Comparison of ENCODE assay signal across 19 cellular contexts in the genomic region with DNA sequence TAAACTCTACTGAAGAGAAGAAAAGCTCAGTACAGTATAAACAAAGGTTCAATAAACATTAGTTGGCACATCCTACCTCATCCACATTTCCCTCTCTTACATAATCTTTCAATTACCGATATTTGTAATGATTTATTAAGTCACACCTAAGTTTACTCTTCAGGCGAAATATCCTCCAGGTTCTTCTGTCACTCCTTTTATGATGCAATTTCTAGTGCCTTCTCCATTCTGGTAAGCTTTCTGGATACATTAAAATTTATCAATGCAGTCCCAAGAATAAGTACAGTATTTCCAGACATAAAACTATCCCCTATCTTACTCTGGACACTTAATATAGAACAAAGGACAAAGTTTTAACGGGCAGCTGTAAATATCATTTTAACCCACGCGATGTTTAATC. TPM values are rescaled to one million over a fixed set of nuclear protein-coding genes. Genes with fewer than 3 reads are reported as not detected.
DNase-seq lines count a peak whose midpoint lies in the region; ATAC-seq and TF ChIP-seq lines count a peak whose summit lies in the region.
"Had no signal": no experiment of that assay in that cellular context is flagged by ENCODE, and none has a peak within 500 bp of the region (broad histone marks: within the 10 kb centered on the region; RNA-seq: fewer than 3 reads in every experiment).

No MANE protein-coding gene starts in this region.

- H3K9me3 Mint-ChIP-seq in GM23338, result no peaks in the 10 kb centered on the region
- no peaks in the 10 kb centered on the region for H3K9me3 Mint-ChIP-seq in activated T-helper 1 cell treated with anti-CD3 and anti-CD28 coated beads, Interleukin-12 subunit alpha, Interleukin-12 subunit beta, Interleukin-2, Interleukin-4 antibody, amounts not matched to agents 30 ng/mL and 10 ng/mL and 1 ng/mL, durations not matched to agents 14 hours and 24 hours and 36 hours
- no peaks in the 10 kb centered on the region for H3K9me3 Mint-ChIP-seq in neural crest cell

- no peaks in the 10 kb centered on the region for H3K9me2 ChIP-seq in GM23338 (ENCODE audit: insufficient read depth)

- H3K27ac Mint-ChIP-seq in GM23338 (peak overlapping the region; percentile 64; the same call in 1 of the 2 replicates), neural crest cell (ENCODE audit: unreplicated experiment) (no peak overlapping the region)
- peak overlapping the region; percentile 27 for H3K27ac Mint-ChIP-seq in activated T-helper 1 cell treated with anti-CD3 and anti-CD28 coated beads, Interleukin-12 subunit alpha, Interleukin-12 subunit beta, Interleukin-2, Interleukin-4 antibody, amounts not matched to agents 30 ng/mL and 10 ng/mL and 1 ng/mL, durations not matched to agents 14 hours and 24 hours and 36 hours

- ATAC-seq in GM23338, result no peak

- peaks cover 35% of the 10 kb centered on the region for H3K4me1 ChIP-seq in GM23338 (ENCODE audit: insufficient read depth)
- H3K4me1 ChIP-seq: Caco-2 had no signal

- H3K4me3 Mint-ChIP-seq in GM23338, result no peak overlapping the region
- peak overlapping the region; percentile 15 for H3K4me3 Mint-ChIP-seq in activated T-helper 1 cell treated with anti-CD3 and anti-CD28 coated beads, Interleukin-12 subunit alpha, Interleukin-12 subunit beta, Interleukin-2, Interleukin-4 antibody, amounts not matched to agents 30 ng/mL and 10 ng/mL and 1 ng/mL, durations not matched to agents 14 hours and 24 hours and 36 hours
- peak overlapping the region; percentile 45 for H3K4me3 Mint-ChIP-seq in neural crest cell

- H2AFZ ChIP-seq in GM23338, result no peak overlapping the region
- H2AFZ ChIP-seq: PC-9 had no signal

- peaks cover 98% of the 10 kb centered on the region for H3K79me2 ChIP-seq in GM23338 (replicated peaks; ENCODE audit: insufficient read depth)

- H3K27ac ChIP-seq in GM23338 (ENCODE audit: low read depth), result no peak overlapping the region
- H3K27ac ChIP-seq: PC-9, SJSA1 had no signal

- peaks cover 35% of the 10 kb centered on the region for H4K20me1 ChIP-seq in GM23338 (replicated peaks; ENCODE audit: insufficient read depth)

- DNase-seq in SIG-M5 treated with dmso at 0.1 percent for 504 hours (lab: John Stamatoyannopoulos, UW; ENCODE audit: unreplicated experiment) (peak; percentile 17), SIG-M5 (lab: John Stamatoyannopoulos, UW) (no peak), GM23338 (ENCODE audit: low spot score) (no peak), neural crest cell (ENCODE audit: low read depth, low spot score) (no peak), KBM-7 (no peak), NOMO-1 treated with DMSO at 0.1 percent for 48 hours (lab: John Stamatoyannopoulos, UW; ENCODE audit: unreplicated experiment) (no peak), hypothalamus (lab: John Stamatoyannopoulos, UW) (no peak)
- no peak for DNase-seq in activated T-helper 1 cell treated with anti-CD3 and anti-CD28 coated beads, Interleukin-12 subunit alpha, Interleukin-12 subunit beta, Interleukin-2, Interleukin-4 antibody, amounts not matched to agents 30 ng/mL and 10 ng/mL and 1 ng/mL, durations not matched to agents 14 hours and 24 hours and 36 hours (ENCODE audit: low spot score)
- DNase-seq: 8988T; activated naive CD4-positive, alpha-beta T cell treated with Interleukin-2 at 50 U/mL for 16 hours; Caco-2; MG63; NCI-H187; NCI-H2227 treated with DMSO at 0.1 percent for 48 hours; NCI-H774; occipital lobe; PC-9 had no signal

- H3K27me3 Mint-ChIP-seq in GM23338 (ENCODE audit: insufficient read depth, low read depth, poor library complexity) (peaks cover 5% of the 10 kb centered on the region), neural crest cell (ENCODE audit: low read depth) (no peaks in the 10 kb centered on the region)
- H3K27me3 Mint-ChIP-seq in activated T-helper 1 cell treated with anti-CD3 and anti-CD28 coated beads, Interleukin-12 subunit alpha, Interleukin-12 subunit beta, Interleukin-2, Interleukin-4 antibody, amounts not matched to agents 30 ng/mL and 10 ng/mL and 1 ng/mL, durations not matched to agents 14 hours and 24 hours and 36 hours (ENCODE audit: insufficient read depth), result no peaks in the 10 kb centered on the region

- peaks cover 53% of the 10 kb centered on the region for H3K4me1 Mint-ChIP-seq in GM23338
- H3K4me1 Mint-ChIP-seq in activated T-helper 1 cell treated with anti-CD3 and anti-CD28 coated beads, Interleukin-12 subunit alpha, Interleukin-12 subunit beta, Interleukin-2, Interleukin-4 antibody, amounts not matched to agents 30 ng/mL and 10 ng/mL and 1 ng/mL, durations not matched to agents 14 hours and 24 hours and 36 hours (ENCODE audit: low read depth), result peaks cover 65% of the 10 kb centered on the region
- H3K4me1 Mint-ChIP-seq in neural crest cell, result peaks cover 56% of the 10 kb centered on the region

- intact Hi-C loops in activated T-helper 1 cell treated with anti-CD3 and anti-CD28 coated beads, Interleukin-12 subunit alpha, Interleukin-12 subunit beta, Interleukin-2, Interleukin-4 antibody, amounts not matched to agents 30 ng/mL and 10 ng/mL and 1 ng/mL, durations not matched to agents 14 hours and 24 hours and 36 hours (cut with micrococcal nuclease), result no loop called here

- 0 out of 2 replicates have a peak overlapping the region, but pooled peaks have one; percentile 14 for H3K4me2 ChIP-seq in GM23338
- H3K4me2 ChIP-seq: PC-9 had no signal

- H3K36me3 Mint-ChIP-seq in GM23338 (ENCODE audit: low read depth) (no peaks in the 10 kb centered on the region), neural crest cell (ENCODE audit: low read depth) (peaks cover 2% of the 10 kb centered on the region)
- peaks cover 32% of the 10 kb centered on the region for H3K36me3 Mint-ChIP-seq in activated T-helper 1 cell treated with anti-CD3 and anti-CD28 coated beads, Interleukin-12 subunit alpha, Interleukin-12 subunit beta, Interleukin-2, Interleukin-4 antibody, amounts not matched to agents 30 ng/mL and 10 ng/mL and 1 ng/mL, durations not matched to agents 14 hours and 24 hours and 36 hours (ENCODE audit: low read depth)

- H3K36me3 ChIP-seq in GM23338 (ENCODE audit: insufficient read depth), result no peaks in the 10 kb centered on the region
- H3K36me3 ChIP-seq: MG63, right atrium auricular region had no signal

- H3K4me3 ChIP-seq in GM23338, result no peak overlapping the region
- H3K4me3 ChIP-seq: MG63, PC-9, right atrium auricular region, SJSA1 had no signal

- H3F3A ChIP-seq in GM23338 (replicated peaks; ENCODE audit: low read depth), result no peaks in the 10 kb centered on the region

- no peaks in the 10 kb centered on the region for H3K27me3 ChIP-seq in GM23338 (ENCODE audit: insufficient read depth)
- H3K27me3 ChIP-seq: MG63, right atrium auricular region, SJSA1 had no signal

- no peak for TF ChIP-seq CTCF in GM23338 (conservative IDR thresholded peaks at IDR 0.05; ENCODE audit: low read depth in 2 of 2)
- no peak for TF ChIP-seq CTCF in neural crest cell (conservative IDR thresholded peaks at IDR 0.05)

- in situ Hi-C loops in KBM-7 (cut with MboI; ENCODE audit: low pct_unique_long_range_greater_than_20kb, low sequenced_read_pairs), result no loop called here

TF ChIP-seq in GM23338, 12 proteins besides CTCF, POLR2A, EP300 and RAD21:
- TF ChIP-seq REST (IDR thresholded peaks at IDR 0.05; ENCODE audit: unreplicated experiment), result no peak
- TF ChIP-seq, protein P1, sequence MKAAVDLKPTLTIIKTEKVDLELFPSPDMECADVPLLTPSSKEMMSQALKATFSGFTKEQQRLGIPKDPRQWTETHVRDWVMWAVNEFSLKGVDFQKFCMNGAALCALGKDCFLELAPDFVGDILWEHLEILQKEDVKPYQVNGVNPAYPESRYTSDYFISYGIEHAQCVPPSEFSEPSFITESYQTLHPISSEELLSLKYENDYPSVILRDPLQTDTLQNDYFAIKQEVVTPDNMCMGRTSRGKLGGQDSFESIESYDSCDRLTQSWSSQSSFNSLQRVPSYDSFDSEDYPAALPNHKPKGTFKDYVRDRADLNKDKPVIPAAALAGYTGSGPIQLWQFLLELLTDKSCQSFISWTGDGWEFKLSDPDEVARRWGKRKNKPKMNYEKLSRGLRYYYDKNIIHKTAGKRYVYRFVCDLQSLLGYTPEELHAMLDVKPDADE (IDR thresholded peaks at IDR 0.05), result no peak
- TF ChIP-seq EZH2phosphoT487 (IDR thresholded peaks at IDR 0.05; ENCODE audit: unreplicated experiment), result no peak
- TF ChIP-seq CREB1 (CRISPR knock-in tag; IDR thresholded peaks at IDR 0.05; ENCODE audit: low read depth), result no peak
- no peak for TF ChIP-seq ZNF114 (CRISPR knock-in tag; IDR thresholded peaks at IDR 0.05)

RNA-seq across cellular contexts. Expression of gene HNRNPLL, which starts 5.6 kb away (rescaled TPM):
- total RNA-seq in GM23338 (2014; rRNA removed; shearing (Covaris generic)), result 53.4 and 61.9 TPM in 2 replicates
- polyA plus RNA-seq in GM23338 (2016; fragmentation: Nextera tagmentation; extraction: Ambion mirVana), result 42.2 and 42.5 TPM in 2 replicates
- total RNA-seq in activated T-helper 1 cell treated with anti-CD3 and anti-CD28 coated beads, Interleukin-12 subunit alpha, Interleukin-12 subunit beta, Interleukin-2, Interleukin-4 antibody, amounts not matched to agents 30 ng/mL and 10 ng/mL and 1 ng/mL, durations not matched to agents 14 hours and 24 hours and 36 hours, result 85.8 and 91.5 TPM in 2 replicates
- 79.9 and 80.8 TPM in 2 replicates for total RNA-seq in neural crest cell
